18 cellular contexts compared by ENCODE assay signal in genomic region chr14:95468416-95469133, GRCh38. TPM values are rescaled to one million over a fixed set of nuclear protein-coding genes. Genes with fewer than 3 reads are reported as not detected.
DNase-seq lines count a peak whose midpoint lies in the region; ATAC-seq, FAIRE-seq and TF ChIP-seq lines count a peak whose summit lies in the region.
"Had no signal": no experiment of that assay in that cellular context is flagged by ENCODE, and none has a peak within 500 bp of the region (broad histone marks: within the 10 kb centered on the region; RNA-seq: fewer than 3 reads in every experiment).

No MANE protein-coding gene starts in this region.

- H2BK15ac ChIP-seq in IMR-90 (ENCODE audit: low read depth, low read length) (no peak overlapping the region), H1 (ENCODE audit: low read length) (no peak overlapping the region)

- CTCF ChIA-PET in CD4-positive, alpha-beta memory T cell (lab: Charles Lee; ENCODE audit: partially characterized antibody) = interaction anchor here (0.7 to 1.5 kb wide), 5 partner anchors 9 to 59 kb away, joined by 3 to 5 read pairs (median 3); no protein-coding TSS in a partner anchor
- CTCF ChIA-PET in IMR-90 (lab: Yijun Ruan, JAX) = interaction anchor here (0.8 kb wide), 1 partner anchor 13 kb away, joined by 3 read pairs; no protein-coding TSS in a partner anchor
- CTCF ChIA-PET in H1 (lab: Charles Lee; ENCODE audit: partially characterized antibody) = interaction anchor here (0.6 to 2.8 kb wide), 6 partner anchors 11 to 131 kb away, joined by 3 to 17 read pairs (median 4); no protein-coding TSS in a partner anchor

- peak overlapping the region in 1 of 8 donors; percentile 32 for H3K4me3 Mint-ChIP-seq in CD4-positive, alpha-beta memory T cell
- H3K4me3 Mint-ChIP-seq: B cell; H9; IgD-negative memory B cell; stimulated activated naive B cell treated with anti-CD40 and anti-IgM and Interleukin-4, amounts not matched to agents 10 μg/mL and 1 μg/mL and 100 μg/mL, for 72 hours had no signal

- peaks cover 73% of the 10 kb centered on the region for H3K36me3 ChIP-seq in CD4-positive, alpha-beta memory T cell (ENCODE audit: insufficient read depth, low read length)
- H3K36me3 ChIP-seq in IMR-90 (ENCODE audit: control insufficient read depth, insufficient read depth, low read length) (peaks cover 6% of the 10 kb centered on the region; the same call in 1 of the 2 replicates), H1 (ENCODE audit: control insufficient read depth in 2 of 4, insufficient read depth in 4 of 4, low read length in 3 of 4) (no peaks in the 10 kb centered on the region), pancreas (no peaks in the 10 kb centered on the region), uterus (no peaks in the 10 kb centered on the region), psoas muscle (ENCODE audit: insufficient read depth in 1 of 2, low read depth in 1 of 2) (peaks cover 0 to 6% of the 10 kb centered on the region in 2 donors)
- H3K36me3 ChIP-seq: brain microvascular endothelial cell had no signal

- in situ Hi-C loops in IMR-90 (cut with MboI; ENCODE audit: low sequenced_read_pairs) = no loop called here

- H3K4ac ChIP-seq in IMR-90 (ENCODE audit: low read depth, low read length) (no peak overlapping the region), H1 (replicated peaks; ENCODE audit: insufficient read length, low read depth, low read length) (no peak overlapping the region)

- peaks cover 7% of the 10 kb centered on the region; the same call in 1 of the 2 replicates for H3K9me1 ChIP-seq in IMR-90 (ENCODE audit: insufficient read depth, low read length)

- no peak overlapping the region for H4K8ac ChIP-seq in IMR-90 (ENCODE audit: low read depth in 2 of 2, low read length in 2 of 2)
- no peak overlapping the region for H4K8ac ChIP-seq in H1 (ENCODE audit: extremely low read depth, insufficient read depth, low read length)

- BruUV-seq in IMR-90 (replicated peaks; lab: Mats Ljungman, UMichigan) = no TSS peak

- no peak overlapping the region for H2BK5ac ChIP-seq in IMR-90 (ENCODE audit: low read depth, low read length, poor library complexity, severe bottlenecking)
- no peak overlapping the region for H2BK5ac ChIP-seq in H1 (ENCODE audit: low read depth, low read length)

- no peak for DNase-seq in CD4-positive, alpha-beta memory T cell
- DNase-seq in IMR-90 (no peak), H1 (ENCODE audit: low read depth in 1 of 2, low spot score in 2 of 2) (no peak), pancreas (no peak), NCI-H187 treated with DMSO at 0.1 percent for 48 hours (lab: John Stamatoyannopoulos, UW) (no peak), uterus (no peak), omental fat pad (ENCODE audit: low spot score) (no peak), psoas muscle (no peak)
- DNase-seq: activated naive CD4-positive, alpha-beta T cell; brain microvascular endothelial cell; H9; NCI-H1105 treated with DMSO at 0.1 percent for 48 hours; NCI-H226; stimulated activated naive B cell treated with anti-CD40 and anti-IgM and Interleukin-4, amounts not matched to agents 10 μg/mL and 1 μg/mL and 100 μg/mL, for 72 hours had no signal

- no peak overlapping the region for H4K5ac ChIP-seq in IMR-90 (ENCODE audit: low read depth, low read length)
- no peak overlapping the region for H4K5ac ChIP-seq in H1 (ENCODE audit: insufficient read length, low read depth, low read length)

- H3K27ac ChIP-seq in CD4-positive, alpha-beta memory T cell (ENCODE audit: low read depth, low read length) = no peak overlapping the region
- H3K27ac ChIP-seq in IMR-90 (ENCODE audit: insufficient read depth, low read length) (no peak overlapping the region), H1 (ENCODE audit: low read depth, low read length) (no peak overlapping the region; the same call in 1 of the 2 replicates), pancreas (no peak overlapping the region), uterus (no peak overlapping the region), psoas muscle (no peak overlapping the region)
- H3K27ac ChIP-seq: brain microvascular endothelial cell, SJSA1 had no signal

- no peaks in the 10 kb centered on the region for H4K20me1 ChIP-seq in IMR-90 (ENCODE audit: insufficient read depth, low read length)
- H4K20me1 ChIP-seq in H1 (replicated peaks in 1 of 2; ENCODE audit: control insufficient read depth in 1 of 2, insufficient read depth in 2 of 2, low read length in 2 of 2) = no peaks in the 10 kb centered on the region

- TF ChIP-seq RAD21 in IMR-90 (IDR thresholded peaks at IDR 0.05; ENCODE audit: low read length) (no peak), H1 (IDR thresholded peaks at IDR 0.05 in 1 of 2, conservative IDR thresholded peaks at IDR 0.05 in 1 of 2; ENCODE audit: low read depth in 2 of 2, low read length in 2 of 2) (no peak)

- H3K9me3 ChIP-seq in CD4-positive, alpha-beta memory T cell (ENCODE audit: control insufficient read depth in 1 of 2, low read length in 2 of 2) = no peaks in the 10 kb centered on the region
- H3K9me3 ChIP-seq in IMR-90 (ENCODE audit: control insufficient read depth, insufficient read depth, low read length) = no peaks in the 10 kb centered on the region
- H3K9me3 ChIP-seq in H1 (ENCODE audit: insufficient read depth in 2 of 2, low read depth in 1 of 2, low read length in 1 of 2) = no peaks in the 10 kb centered on the region
- H3K9me3 ChIP-seq in pancreas = no peaks in the 10 kb centered on the region
- H3K9me3 ChIP-seq in uterus = no peaks in the 10 kb centered on the region
- no peaks in the 10 kb centered on the region for H3K9me3 ChIP-seq in psoas muscle
- H3K9me3 ChIP-seq: SJSA1 had no signal

- no peaks in the 10 kb centered on the region for H3K27me3 ChIP-seq in CD4-positive, alpha-beta memory T cell (ENCODE audit: insufficient read depth, low read length)
- no peaks in the 10 kb centered on the region for H3K27me3 ChIP-seq in IMR-90 (ENCODE audit: control insufficient read depth, insufficient read depth, low read length)
- H3K27me3 ChIP-seq in H1 (replicated peaks in 1 of 4; ENCODE audit: control insufficient read depth in 3 of 4, extremely low read depth in 1 of 4, insufficient read depth in 3 of 4, low read length in 3 of 4) = no peaks in the 10 kb centered on the region
- no peaks in the 10 kb centered on the region for H3K27me3 ChIP-seq in pancreas
- no peaks in the 10 kb centered on the region for H3K27me3 ChIP-seq in uterus
- no peaks in the 10 kb centered on the region for H3K27me3 ChIP-seq in psoas muscle (ENCODE audit: insufficient read depth in 3 of 3, low read length in 2 of 3)
- H3K27me3 ChIP-seq: brain microvascular endothelial cell, SJSA1 had no signal

- no peak overlapping the region for H3K56ac ChIP-seq in IMR-90 (ENCODE audit: extremely low read depth, insufficient read depth, low read length)
- H3K56ac ChIP-seq in H1 (replicated peaks; ENCODE audit: insufficient read length, low read depth, low read length) = no peak overlapping the region

- peaks cover 8% of the 10 kb centered on the region; the same call in 1 of the 2 replicates for H3K23me2 ChIP-seq in H1 (ENCODE audit: low read depth, low read length)

- no peak for FAIRE-seq in H1 (lab: Jason Lieb, UNC)
- FAIRE-seq in pancreas (lab: Jason Lieb, UNC) = no peak

- H3K23ac ChIP-seq in IMR-90 (ENCODE audit: low read depth, low read length) (no peak overlapping the region), H1 (ENCODE audit: insufficient read length) (no peak overlapping the region)

- no peak overlapping the region for H2AFZ ChIP-seq in IMR-90 (replicated peaks; ENCODE audit: low read length, poor library complexity)
- H2AFZ ChIP-seq in H1 (ENCODE audit: low read length) = no peak overlapping the region

- dilution Hi-C loops in IMR-90 (cut with HindIII; ENCODE audit: low sequenced_read_pairs, unreplicated experiment) = no loop called here

- no peaks in the 10 kb centered on the region for H3K9me3 Mint-ChIP-seq in CD4-positive, alpha-beta memory T cell
- H3K9me3 Mint-ChIP-seq: H9; IgD-negative memory B cell; stimulated activated naive B cell treated with anti-CD40 and anti-IgM and Interleukin-4, amounts not matched to agents 10 μg/mL and 1 μg/mL and 100 μg/mL, for 72 hours had no signal

- H2AK5ac ChIP-seq in IMR-90 (ENCODE audit: low read depth, low read length) (no peak overlapping the region), H1 (ENCODE audit: low read depth, low read length) (0 out of 2 replicates have a peak overlapping the region, but pooled peaks have one; percentile 8)

- peaks cover 37% of the 10 kb centered on the region for H3K4me1 ChIP-seq in CD4-positive, alpha-beta memory T cell (ENCODE audit: insufficient read depth, low read length)
- H3K4me1 ChIP-seq in IMR-90 (ENCODE audit: control insufficient read depth, insufficient read depth, low read length) (no peaks in the 10 kb centered on the region), H1 (replicated peaks in 1 of 4; ENCODE audit: control insufficient read depth in 3 of 4, insufficient read depth in 4 of 4, low read length in 3 of 4) (no peaks in the 10 kb centered on the region), pancreas (no peaks in the 10 kb centered on the region), uterus (peaks cover 0 to 11% of the 10 kb centered on the region in 2 donors), psoas muscle (peaks cover 24% of the 10 kb centered on the region)
- H3K4me1 ChIP-seq: SJSA1 had no signal

- ATAC-seq in IMR-90 (ENCODE audit: low read depth) (no peak), pancreas (peak in 3 of 4 donors; percentile 24 to 66 (median 49)), omental fat pad (ENCODE audit: low FRiP score) (no peak), psoas muscle (no peak)
- ATAC-seq: stimulated activated naive B cell treated with anti-CD40 and anti-IgM and Interleukin-4, amounts not matched to agents 10 μg/mL and 1 μg/mL and 100 μg/mL, for 72 hours had no signal

- H4K91ac ChIP-seq in IMR-90 (ENCODE audit: insufficient read depth, low read depth, low read length) (no peak overlapping the region), H1 (replicated peaks; ENCODE audit: insufficient read length, low read length) (no peak overlapping the region)

- no peak overlapping the region for H3K4me3 ChIP-seq in CD4-positive, alpha-beta memory T cell (ENCODE audit: low read length in 2 of 2)
- H3K4me3 ChIP-seq in IMR-90 (ENCODE audit: insufficient read depth, low read depth, low read length) (no peak overlapping the region), H1 (ENCODE audit: extremely low read depth in 1 of 4, insufficient read depth in 2 of 4, low read depth in 3 of 4, low read length in 4 of 4) (no peak overlapping the region), pancreas (no peak overlapping the region), uterus (no peak overlapping the region), psoas muscle (no peak overlapping the region)
- H3K4me3 ChIP-seq: lung, SJSA1 had no signal

- H2BK120ac ChIP-seq in IMR-90 (ENCODE audit: low read depth, low read length) (no peak overlapping the region), H1 (replicated peaks; ENCODE audit: low read depth, low read length) (no peak overlapping the region)

- H2AK9ac ChIP-seq in IMR-90 (replicated peaks; ENCODE audit: low read depth, low read length, poor library complexity) = peak overlapping the region; percentile 37

- no peak for TF ChIP-seq POLR2A in IMR-90 (IDR thresholded peaks at IDR 0.05; ENCODE audit: low read depth, low read length)
- TF ChIP-seq POLR2A in H1 (IDR thresholded peaks at IDR 0.05; ENCODE audit: control extremely low read depth in 1 of 2, low read depth in 2 of 2, low read length in 2 of 2) = no peak
- no peak for TF ChIP-seq POLR2A in uterus (IDR thresholded peaks at IDR 0.05)

- H3K4me1 Mint-ChIP-seq in CD4-positive, alpha-beta memory T cell = peaks cover 27 to 57% (median 38%) of the 10 kb centered on the region in 4 donors

- intact Hi-C loops in CD4-positive, alpha-beta memory T cell (cut with micrococcal nuclease) = no loop called here
- intact Hi-C loops in IMR-90 (cut with micrococcal nuclease) (no loop called here), pancreas (cut with DNase I) (no loop called here), uterus (cut with DNase I; ENCODE audit: low total_unique reads) (no loop called here), psoas muscle (cut with DNase I) (no loop called here)

- no peaks in the 10 kb centered on the region for H3K79me2 ChIP-seq in H1 (ENCODE audit: control insufficient read depth in 1 of 2, insufficient read depth in 2 of 2, low read length in 2 of 2)

- H3K4me2 ChIP-seq in IMR-90 (ENCODE audit: low read depth, low read length) = no peak overlapping the region
- no peak overlapping the region for H3K4me2 ChIP-seq in H1 (ENCODE audit: insufficient read depth in 1 of 2, low read depth in 2 of 2, low read length in 2 of 2)

- H3K79me1 ChIP-seq in IMR-90 (ENCODE audit: low read depth in 1 of 2, low read length in 2 of 2) (no peaks in the 10 kb centered on the region), H1 (ENCODE audit: low read depth, low read length) (no peaks in the 10 kb centered on the region)

- 80% methylated on average over 1 of the region's 4 CpGs; no CpG with 5 or more reads in 1 of the 2 experiments for WGBS in IMR-90 (ENCODE audit: extremely low coverage in 2 of 2, insufficient read length in 1 of 2), 2 experiments
- WGBS in H1 (ENCODE audit: extremely low coverage in 1 of 2, insufficient coverage in 1 of 2, insufficient read length in 1 of 2, insufficient replicate concordance in 2 of 2, low coverage in 1 of 2, low lambda C conversion rate in 2 of 2, missing lambda C conversion rate in 1 of 2), 2 experiments = 92% methylated on average over 4 of the region's 4 CpGs; no CpG with 5 or more reads in 1 of the 2 experiments
- 83 to 90% methylated on average over 4 of the region's 4 CpGs for WGBS in pancreas, 2 donors
- 85 to 94% (median 90%) methylated on average over 4 of the region's 4 CpGs for WGBS in psoas muscle, 3 donors

- peaks cover 58 to 71% of the 10 kb centered on the region in 2 donors for H3K36me3 Mint-ChIP-seq in CD4-positive, alpha-beta memory T cell

- H3K14ac ChIP-seq in IMR-90 (replicated peaks; ENCODE audit: low read depth, low read length) (no peak overlapping the region), H1 (ENCODE audit: insufficient read length) (no peak overlapping the region)

- POLR2A ChIA-PET in CD4-positive, alpha-beta memory T cell (lab: Charles Lee; ENCODE audit: partially characterized antibody) = interaction anchor here (1.6 to 2.3 kb wide), 2 partner anchors 10 to 47 kb away, joined by 5 to 9 read pairs; partner anchors contain the start of gene SYNE3
- POLR2A ChIA-PET in IMR-90 (lab: Charles Lee; ENCODE audit: unreplicated experiment) (no interaction called here), H1 (lab: Charles Lee; ENCODE audit: partially characterized antibody) (no interaction called here)

- peak overlapping the region; percentile 65 to 96 (median 79) for H3K27ac Mint-ChIP-seq in CD4-positive, alpha-beta memory T cell
- H3K27ac Mint-ChIP-seq: stimulated activated naive B cell treated with anti-CD40 and anti-IgM and Interleukin-4, amounts not matched to agents 10 μg/mL and 1 μg/mL and 100 μg/mL, for 72 hours had no signal

- TF ChIP-seq CTCF in IMR-90 (conservative IDR thresholded peaks at IDR 0.05; ENCODE audit: low read depth, low read length) (no peak), H1 (IDR thresholded peaks at IDR 0.05; ENCODE audit: control extremely low read depth in 1 of 3, insufficient read depth in 1 of 3, low read depth in 1 of 3, low read length in 3 of 3) (no peak), pancreas (IDR thresholded peaks at IDR 0.05) (no peak), uterus (IDR thresholded peaks at IDR 0.05) (no peak), omental fat pad (IDR thresholded peaks at IDR 0.05) (no peak), psoas muscle (IDR thresholded peaks at IDR 0.05) (no peak)

- no peak for TF ChIP-seq EP300 in H1 (IDR thresholded peaks at IDR 0.05; ENCODE audit: borderline replicate concordance in 1 of 2, low read depth in 2 of 2, low read length in 2 of 2)

- H3K18ac ChIP-seq in IMR-90 (ENCODE audit: low read depth, low read length) (no peak overlapping the region), H1 (ENCODE audit: extremely low read depth, low read length) (no peak overlapping the region)

- no peaks in the 10 kb centered on the region for H3K27me3 Mint-ChIP-seq in CD4-positive, alpha-beta memory T cell
- H3K27me3 Mint-ChIP-seq: B cell; IgD-negative memory B cell; stimulated activated naive B cell treated with anti-CD40 and anti-IgM and Interleukin-4, amounts not matched to agents 10 μg/mL and 1 μg/mL and 100 μg/mL, for 72 hours had no signal

- no peak overlapping the region for H2BK12ac ChIP-seq in H1 (ENCODE audit: low read depth, low read length)

- H2BK20ac ChIP-seq in IMR-90 (ENCODE audit: low read depth, low read length) (no peak overlapping the region), H1 (ENCODE audit: low read length) (no peak overlapping the region)

- H3K9ac ChIP-seq in IMR-90 (ENCODE audit: low read depth, low read length) (no peak overlapping the region), H1 (replicated peaks in 1 of 4; ENCODE audit: extremely low read depth in 1 of 4, low read depth in 3 of 4, low read length in 3 of 4) (no peak overlapping the region)

RNA-seq across cellular contexts. Expression of gene SYNE3, which starts 47.9 kb away (rescaled TPM):
- 10 to 100 TPM; 47.7 to 52.2 TPM for total RNA-seq in CD4-positive, alpha-beta memory T cell
- polyA plus RNA-seq in CD4-positive, alpha-beta memory T cell = 1 to 10 TPM; 4.3 to 9.0 TPM
- total RNA-seq in IMR-90 (2012; rRNA removed) = 5.0 TPM in 2 replicates
- 2.9 and 3.1 TPM in 2 replicates for polyA plus RNA-seq in IMR-90 (2012; rRNA removed)
- polyA plus RNA-seq in IMR-90 (2012; cell fraction: cytosol; rRNA removed) = 1.9 and 2.6 TPM in 2 replicates
- 6.1 and 7.9 TPM in 2 replicates for polyA plus RNA-seq in IMR-90 (2012; cell fraction: nucleus; rRNA removed; ENCODE audit: low replicate concordance)
- 0.08 TPM in 1 of 2 replicates, not detected in the other for total RNA-seq in H1 (2021; fragmentation: NEBNext Ultra II Directional; extraction: Animal tissue kit (Norgen Biotek cat#: 25700))
- under 0.01 and 0.02 TPM in 2 replicates for polyA plus RNA-seq in H1 (2011; rRNA removed)
- 0.01 TPM for polyA plus RNA-seq in H1 (2011; cell fraction: cytosol; rRNA removed)
- 0.07 TPM for polyA plus RNA-seq in H1 (2011; cell fraction: nucleus; rRNA removed)
- 0.03 to 0.08 TPM (median 0.07 TPM) in 3 of 4 replicates, not detected in the other for polyA plus RNA-seq in H1 (2012, experiment 1 of 2)
- not detected for polyA plus RNA-seq in H1 (2012, experiment 2 of 2)
- 0.02 TPM for polyA plus RNA-seq in H1 (2013, experiment 1 of 2)
- 0.06 TPM for polyA plus RNA-seq in H1 (2013, experiment 2 of 2)
- not detected in 2 replicates for polyA minus RNA-seq in H1 (2011; rRNA and poly(A)+ RNA removed)
- 0.22 TPM for polyA minus RNA-seq in H1 (2011; cell fraction: cytosol; rRNA and poly(A)+ RNA removed)
- 0.10 TPM for polyA minus RNA-seq in H1 (2011; cell fraction: nucleus; rRNA and poly(A)+ RNA removed)
- 1 to 10 TPM in 5 of 6 donors, under 1 TPM in 1; 0.98 to 4.5 (median 2.5) TPM for total RNA-seq in pancreas
- polyA plus RNA-seq in pancreas = 1 to 10 TPM in 1 of 2 donors, under 1 TPM in 1; 0.54 to 1.5 TPM
- 10 to 100 TPM in 2 of 4 donors, 1 to 10 TPM in 2; 4.9 to 36.1 (median 15.2) TPM for total RNA-seq in uterus
- total RNA-seq in omental fat pad = 100 to 1,000 TPM in 1 of 4 donors, 10 to 100 TPM in 3; 46.9 to 109 (median 88.6) TPM
- total RNA-seq in psoas muscle = 1 to 10 TPM; 3.4 to 4.7 (median 4.1) TPM
- polyA plus RNA-seq in psoas muscle = 1 to 10 TPM in 1 of 3 donors, under 1 TPM in 2; 0.45 to 1.3 (median 0.96) TPM

Comparison
In these comparisons a context has a peak if more than half of its experiments do, and no peak if none do; other contexts are left out.
1. ATAC-seq: peak in pancreas (3 of 4); none in IMR-90 (single experiment), omental fat pad (single experiment) and psoas muscle (0 of 4).